ENCODE assay signal across 15 cellular contexts in the genomic region with DNA sequence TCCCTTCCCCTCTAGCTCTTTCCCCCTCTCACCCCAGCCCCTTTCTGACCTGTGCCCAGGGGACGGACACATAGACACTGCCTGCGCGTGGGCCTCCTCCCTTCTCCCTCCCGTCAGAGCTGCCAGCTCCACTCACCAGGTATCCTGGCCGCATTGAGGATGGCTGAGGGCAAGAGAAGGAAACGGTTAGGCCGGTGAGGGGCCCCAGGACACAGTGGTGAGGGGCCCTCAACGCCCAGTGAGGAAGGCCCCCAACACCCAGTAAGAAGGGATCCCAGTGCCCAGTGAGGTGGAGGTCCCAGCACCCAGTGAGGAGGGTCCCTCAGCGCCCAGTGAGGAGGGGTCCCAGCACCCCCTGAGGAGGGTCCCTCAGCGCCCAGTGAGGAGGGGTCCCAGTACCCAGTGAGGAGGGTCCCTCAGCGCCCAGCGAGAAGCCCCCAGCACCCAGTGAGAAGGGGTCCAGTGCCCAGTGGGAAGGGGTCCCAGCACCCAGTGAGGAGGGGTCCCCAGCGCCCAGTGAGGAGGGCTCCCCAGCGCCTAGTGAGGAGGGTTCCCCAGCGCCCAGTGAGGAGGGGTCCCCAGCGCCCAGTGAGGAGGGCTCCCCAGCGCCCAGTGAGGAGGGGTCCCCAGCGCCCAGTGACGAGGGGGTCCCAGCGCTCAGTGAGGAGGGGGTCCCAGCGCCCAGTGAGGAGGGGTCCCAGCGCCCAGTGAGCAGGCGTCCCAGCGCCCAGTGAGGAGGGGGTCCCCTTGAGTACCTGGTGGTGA. TPM values are rescaled to one million over a fixed set of nuclear protein-coding genes. Genes with fewer than 3 reads are reported as not detected.
DNase-seq lines count a peak whose midpoint lies in the region; ATAC-seq, FAIRE-seq and TF ChIP-seq lines count a peak whose summit lies in the region.
"Had no signal": no experiment of that assay in that cellular context is flagged by ENCODE, and none has a peak within 500 bp of the region (broad histone marks: within the 10 kb centered on the region; RNA-seq: fewer than 3 reads in every experiment).

No MANE protein-coding gene starts in this region.

- no peak overlapping the region for H2AFZ ChIP-seq in PC-9

- peaks cover 51% of the 10 kb centered on the region for H3F3A ChIP-seq in PC-9 (ENCODE audit: insufficient read depth, low read depth)

- peak overlapping the region; percentile 99 for H3K4me3 ChIP-seq in PC-9
- H3K4me3 ChIP-seq in iPS-20b (ENCODE audit: low read length) = peak overlapping the region; percentile 64; the same call in 1 of the 2 replicates
- peak overlapping the region in 1 of 8 donors; percentile 56 for H3K4me3 ChIP-seq in spleen
- H3K4me3 ChIP-seq in lower leg skin (ENCODE audit: low read depth, poor library complexity, severe bottlenecking) = no peak overlapping the region

- H3K36me3 ChIP-seq in PC-9 (ENCODE audit: low read depth) = peaks cover 30% of the 10 kb centered on the region
- no peaks in the 10 kb centered on the region for H3K36me3 ChIP-seq in iPS-20b (ENCODE audit: insufficient read depth, low read depth, low read length)
- no peaks in the 10 kb centered on the region for H3K36me3 ChIP-seq in spleen

- FAIRE-seq in D721Med (lab: Jason Lieb, UNC) = no peak
- FAIRE-seq: kidney had no signal

- H3K27ac ChIP-seq in PC-9 (peak overlapping the region; percentile 95), iPS-20b (ENCODE audit: low read length) (no peak overlapping the region), spleen (peak overlapping the region in 1 of 8 donors; percentile 17)

- DNase-seq in D721Med (ENCODE audit: insufficient read length, low spot score) (peak; percentile 4), PC-9 (no peak), spleen (peak; percentile 57), NCI-H1105 (lab: John Stamatoyannopoulos, UW) (no peak), lower leg skin (ENCODE audit: low spot score in 2 of 2) (no peak)
- DNase-seq: CD4-positive, CD25-positive, alpha-beta regulatory T cell; dermis blood vessel endothelial cell; GOT3; kidney; NCI-H1092 treated with DMSO at 0.1 percent for 48 hours; NCI-H2227 treated with DMSO at 0.1 percent for 48 hours; SHP77 treated with DMSO at 0.1 percent for 48 hours had no signal

- TF ChIP-seq CTCF in D721Med (IDR thresholded peaks at IDR 0.05; ENCODE audit: insufficient read depth, missing control alignments) = no peak
- TF ChIP-seq CTCF in PC-9 (conservative IDR thresholded peaks at IDR 0.05) = no peak
- no peak for TF ChIP-seq CTCF in spleen (IDR thresholded peaks at IDR 0.05 in 8 of 11, conservative IDR thresholded peaks at IDR 0.05 in 3 of 11)
- TF ChIP-seq CTCF in lower leg skin (IDR thresholded peaks at IDR 0.05) = no peak

- BruUV-seq in PC-9 (replicated peaks; lab: Mats Ljungman, UMichigan) = no TSS peak

- intact Hi-C loops in PC-9 (cut with micrococcal nuclease; ENCODE audit: unreplicated experiment) = loop anchor here (5.0 kb wide), 1 partner anchor 40 kb away; a partner anchor contains a TSS
- intact Hi-C loops in spleen (cut with DNase I; ENCODE audit: low total_unique reads) = no loop called here
- intact Hi-C loops in lower leg skin (cut with DNase I; ENCODE audit: low total_unique reads) = no loop called here

- peaks cover 5% of the 10 kb centered on the region for H4K20me1 ChIP-seq in PC-9 (ENCODE audit: insufficient read depth)

- POLR2A ChIA-PET in PC-9 (lab: Charles Lee; ENCODE audit: unreplicated experiment) = interaction anchor here (0.5 to 0.7 kb wide), 4 partner anchors 79 to 183 kb away, joined by 3 to 7 read pairs (median 5); no protein-coding TSS in a partner anchor

- peak overlapping the region; percentile 85 for H3K4me2 ChIP-seq in PC-9

- H3K9me3 ChIP-seq in PC-9 (ENCODE audit: insufficient read depth, low read depth) = peaks cover 14% of the 10 kb centered on the region
- H3K9me3 ChIP-seq in iPS-20b (ENCODE audit: insufficient read depth, low read depth, low read length) = peaks cover 16% of the 10 kb centered on the region
- peaks cover 0 to 33% (median 15%) of the 10 kb centered on the region in 8 donors for H3K9me3 ChIP-seq in spleen

- H3K4me1 ChIP-seq in PC-9 (replicated peaks; ENCODE audit: insufficient read depth) = peaks cover 20% of the 10 kb centered on the region
- H3K4me1 ChIP-seq in iPS-20b (ENCODE audit: insufficient read depth, low read length) = no peaks in the 10 kb centered on the region
- H3K4me1 ChIP-seq in spleen = peaks cover 0 to 17% (median 14%) of the 10 kb centered on the region in 6 donors

- ATAC-seq in HG02938 (IDR thresholded peaks at IDR 0.05; ENCODE audit: unreplicated experiment) = no peak

- no peaks in the 10 kb centered on the region for H3K9me2 ChIP-seq in PC-9 (ENCODE audit: insufficient read depth)

- WGBS in spleen, 5 donors = 83 to 92% (median 84%) methylated on average over 16 to 24 of the region's 24 CpGs
- WGBS in lower leg skin, 2 donors = 81 to 82% methylated on average over 10 to 15 of the region's 24 CpGs

- TF ChIP-seq POLR2A in spleen (IDR thresholded peaks at IDR 0.05) (no peak), lower leg skin (IDR thresholded peaks at IDR 0.05) (no peak)

- H3K27me3 ChIP-seq in PC-9 (ENCODE audit: insufficient read depth, low read depth) (no peaks in the 10 kb centered on the region), iPS-20b (ENCODE audit: insufficient read depth, low read length) (peaks cover 33% of the 10 kb centered on the region), spleen (replicated peaks in 1 of 7) (peaks cover 0 to 76% (median 34%) of the 10 kb centered on the region in 7 donors)

- no peak overlapping the region for H3K9ac ChIP-seq in iPS-20b (ENCODE audit: low read depth, low read length)

- peaks cover 37% of the 10 kb centered on the region for H3K79me2 ChIP-seq in PC-9 (ENCODE audit: low read depth)

- CTCF ChIA-PET in PC-9 (lab: Charles Lee) = interaction anchor here (0.5 to 1.2 kb wide), 4 partner anchors 12 to 26 kb away, joined by 3 to 11 read pairs (median 4); no protein-coding TSS in a partner anchor

RNA-seq across cellular contexts. Expression of a gene that starts 1.1 kb away (rescaled TPM):
- total RNA-seq in PC-9 (2021) (98.2 and 99.7 TPM in 2 replicates), spleen (under 1 TPM in 1 of 7 donors, not detected in 6; 0.60 TPM), lower leg skin (1 to 10 TPM; 2.3 to 6.7 (median 4.6) TPM)
- under 1 TPM in 2 of 3 donors, not detected in 1; 0.19 to 0.33 TPM for polyA plus RNA-seq in spleen
- total RNA-seq: CD4-positive, CD25-positive, alpha-beta regulatory T cell; dermis blood vessel endothelial cell had no signal
- polyA plus RNA-seq: CD4-positive, CD25-positive, alpha-beta regulatory T cell had no signal

RNA-seq across cellular contexts. Expression of a gene that starts 26.1 kb away (rescaled TPM):
- total RNA-seq in PC-9 (2021) (41.5 and 50.1 TPM in 2 replicates), spleen (10 to 100 TPM; 27.5 to 98.6 (median 48.4) TPM), lower leg skin (10 to 100 TPM; 36.4 to 44.6 (median 40.3) TPM)
- 10 to 100 TPM; 31.6 to 62.6 (median 49.5) TPM for polyA plus RNA-seq in spleen

RNA-seq across cellular contexts. Expression of a gene that starts 26.8 kb away (rescaled TPM):
- total RNA-seq in PC-9 (2021) = 19.9 and 23.4 TPM in 2 replicates
- 1 to 10 TPM in 5 of 7 donors, under 1 TPM in 1, not detected in 1; 0.79 to 3.8 (median 1.5) TPM for total RNA-seq in spleen
- 1 to 10 TPM in 2 of 3 donors, under 1 TPM in 1; 0.73 to 1.6 (median 1.5) TPM for polyA plus RNA-seq in spleen
- total RNA-seq in lower leg skin = 10 to 100 TPM in 3 of 4 donors, 1 to 10 TPM in 1; 5.6 to 67.9 (median 19.4) TPM
- total RNA-seq: CD4-positive, CD25-positive, alpha-beta regulatory T cell had no signal

RNA-seq across cellular contexts. Expression of a gene that starts 39.8 kb away (rescaled TPM):
- total RNA-seq in PC-9 (2021) (61.2 and 77.4 TPM in 2 replicates), spleen (1 to 10 TPM in 6 of 7 donors, under 1 TPM in 1; 0.81 to 4.9 (median 1.5) TPM), lower leg skin (under 1 TPM in 1 of 4 donors, not detected in 3; 0.63 TPM)
- polyA plus RNA-seq in spleen = 1 to 10 TPM in 2 of 3 donors, under 1 TPM in 1; 0.49 to 3.4 (median 1.8) TPM
- total RNA-seq: CD4-positive, CD25-positive, alpha-beta regulatory T cell; Daoy had no signal

RNA-seq across cellular contexts. Expression of a gene that starts 54.9 kb away (rescaled TPM):
- total RNA-seq in PC-9 (2021) = 79.9 and 84.8 TPM in 2 replicates
- 10 to 100 TPM; 34.8 to 79.3 (median 57.0) TPM for total RNA-seq in spleen
- 10 to 100 TPM; 14.0 to 47.0 (median 43.9) TPM for polyA plus RNA-seq in spleen
- total RNA-seq in lower leg skin = 10 to 100 TPM; 36.9 to 61.4 (median 46.0) TPM

Comparison
In these comparisons a context has a peak if more than half of its experiments do, and no peak if none do; other contexts are left out.
1. DNase-seq: peak in D721Med (single experiment) and spleen (single experiment); none in PC-9 (0 of 2), NCI-H1105 (single experiment) and lower leg skin (0 of 2).
2. RNA of a gene that starts 1.1 kb away (total RNA-seq): 98.2 to 99.7 TPM in PC-9; 2.3 to 6.7 TPM in lower leg skin and 0.60 TPM in spleen; every median in the first group is over 10 times any median in the second.